Comparison of ENCODE assay signal across 8 cellular contexts in genomic region chr17:4304417-4305027, GRCh38. TPM values are rescaled to one million over a fixed set of nuclear protein-coding genes. Genes with fewer than 3 reads are reported as not detected.
A peak's percentile ranks its signal among the peaks of the same experiment; 100 is the strongest.
DNase-seq lines count a peak whose midpoint lies in the region; ATAC-seq and TF ChIP-seq lines count a peak whose summit lies in the region.

No MANE protein-coding gene starts in this region.

- H3K9me3 ChIP-seq in body of pancreas, result no peaks in the 10 kb centered on the region

- no peak overlapping the region for H3K4me3 ChIP-seq in body of pancreas

- H3K27ac ChIP-seq in body of pancreas, result no peak overlapping the region

- intact Hi-C loops in body of pancreas (cut with DNase I), result loop anchor here (10.0 kb wide), 1 partner anchor 90 kb away; no protein-coding TSS in a partner anchor

- TF ChIP-seq POLR2A in body of pancreas (IDR thresholded peaks at IDR 0.05), result no peak

- peaks cover 15% of the 10 kb centered on the region for H3K4me1 ChIP-seq in body of pancreas

- DNase-seq in DMS79 treated with DMSO at 0.1 percent for 48 hours (lab: John Stamatoyannopoulos, UW) (peak; percentile 41), LHCN-M2 (ENCODE audit: low read depth) (peak; percentile 42), T follicular helper cell (ENCODE audit: low read depth) (peak; percentile 35), body of pancreas (peak; percentile 42 to 62 (median 49)), iris pigment epithelial cell (ENCODE audit: low read depth) (peak; percentile 33), mesenteric fat pad (ENCODE audit: low spot score) (no peak), COR-L47 (lab: John Stamatoyannopoulos, UW) (no peak)
- DNase-seq in stimulated activated CD4-positive, alpha-beta T cell treated with anti-CD3 and anti-CD28 coated beads, Interleukin-4, amount 100 ng/mL, for 1 hour, result peak; percentile 26

- H3K27me3 ChIP-seq in body of pancreas, result no peaks in the 10 kb centered on the region

- WGBS in body of pancreas, 2 donors, result 49 to 50% methylated on average over 6 of the region's 6 CpGs

- ATAC-seq in body of pancreas, result peak; percentile 71

- H3K36me3 ChIP-seq in body of pancreas (replicated peaks in 1 of 2; ENCODE audit: insufficient read depth in 1 of 2, low read depth in 2 of 2), result peaks cover 0 to 2% of the 10 kb centered on the region in 2 donors

- TF ChIP-seq CTCF in body of pancreas (IDR thresholded peaks at IDR 0.05), result peak; percentile 26 to 66 (median 55)

RNA-seq across cellular contexts. Expression of gene ANKFY1, which starts 40.7 kb away (rescaled TPM):
- total RNA-seq in LHCN-M2 (2014; rRNA removed), result 21.3 and 26.5 TPM in 2 replicates
- polyA plus RNA-seq in LHCN-M2 (2012), result 17.3 TPM
- 10 to 100 TPM; 17.9 to 40.5 TPM for total RNA-seq in body of pancreas
- 51.8 TPM for total RNA-seq in mesenteric fat pad

Comparison
In these comparisons a context has a peak if more than half of its experiments do, and no peak if none do; other contexts are left out.
1. DNase-seq: peak in DMS79 treated with DMSO at 0.1 percent for 48 hours (single experiment), LHCN-M2 (single experiment), T follicular helper cell (single experiment), body of pancreas (4 of 4), iris pigment epithelial cell (single experiment) and stimulated activated CD4-positive, alpha-beta T cell treated with anti-CD3 and anti-CD28 coated beads, Interleukin-4, amount 100 ng/mL, for 1 hour (single experiment); none in mesenteric fat pad (single experiment) and COR-L47 (single experiment).